Comparison of ENCODE assay signal across 8 cellular contexts in the genomic region with DNA sequence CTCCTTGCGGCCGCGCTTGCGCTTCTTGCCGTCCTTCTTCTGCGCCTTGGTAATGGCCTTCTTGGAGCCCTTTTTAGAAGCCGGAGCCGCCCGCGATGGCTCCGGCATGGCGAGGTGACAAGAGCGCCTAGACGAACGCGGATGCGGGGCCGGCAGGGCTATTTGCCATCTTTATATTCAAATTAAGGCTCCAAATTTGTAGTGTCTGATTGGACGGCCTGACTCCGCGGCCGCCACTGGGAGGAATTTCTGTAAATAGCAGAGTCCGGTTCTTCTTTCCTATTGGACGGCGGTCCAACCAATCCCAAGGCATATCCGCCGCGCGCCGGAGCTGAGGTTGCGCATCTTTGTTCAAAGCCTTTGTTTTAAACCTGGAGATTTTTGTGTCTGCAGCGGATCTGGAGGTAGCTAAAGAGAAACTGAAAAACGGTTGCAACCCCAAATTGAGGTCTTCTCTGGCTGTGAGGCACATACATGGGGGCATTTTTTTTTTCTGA.
DNase-seq lines count a peak whose midpoint lies in the region; ATAC-seq lines count a peak whose summit lies in the region.

No MANE protein-coding gene starts in this region.

- peak; percentile 88 for DNase-seq in EH (ENCODE audit: low read depth)
- peak; percentile 98 for DNase-seq in NCI-H1092 treated with DMSO at 0.1 percent for 48 hours (lab: John Stamatoyannopoulos, UW)
- DNase-seq in activated CD4-positive, CD25-positive, alpha-beta regulatory T cell (lab: John Stamatoyannopoulos, UW), result peak; percentile 64 to 77 (median 68)
- peak in 58 of 61 donors; percentile 10 to 94 (median 76) for DNase-seq in caudate nucleus (lab: John Stamatoyannopoulos, UW)
- DNase-seq in islet precursor cell, result peak; percentile 91
- DNase-seq in stimulated activated CD4-positive, alpha-beta T cell treated with anti-CD3 and anti-CD28 coated beads, Interleukin-1b, Interleukin-23, amount 100 ng/mL, for 48 hours, result peak; percentile 91
- no peak for DNase-seq in DMS 273 (lab: John Stamatoyannopoulos, UW; ENCODE audit: unreplicated experiment)

- ATAC-seq in GM21737 (IDR thresholded peaks at IDR 0.05; ENCODE audit: unreplicated experiment), result peak; percentile 71

- H3K27ac ChIP-seq in caudate nucleus (ENCODE audit: low read depth, low read length), result no peak overlapping the region
